22 cellular contexts compared by ENCODE assay signal in genomic region chr14:32436993-32437392, GRCh38.
DNase-seq lines count a peak whose midpoint lies in the region; ATAC-seq, FAIRE-seq and TF ChIP-seq lines count a peak whose summit lies in the region.
"Had no signal": no experiment of that assay in that cellular context is flagged by ENCODE, and none has a peak within 500 bp of the region (broad histone marks: within the 10 kb centered on the region; RNA-seq: fewer than 3 reads in every experiment).

No MANE protein-coding gene starts in this region.

- H3K4me3 ChIP-seq in fibroblast of the aortic adventitia (ENCODE audit: low read depth, low read length) = no peak overlapping the region
- H3K4me3 ChIP-seq in tibial artery = peak overlapping the region; percentile 53 to 61

- intact Hi-C loops in tibial artery (cut with DNase I; ENCODE audit: low total_unique reads) = no loop called here

- no peaks in the 10 kb centered on the region for H3K9me3 ChIP-seq in tibial artery
- H3K9me3 ChIP-seq: BE2C had no signal

- FAIRE-seq in RCC 7860 (lab: Jason Lieb, UNC) = no peak
- FAIRE-seq: D721Med, HepG2 had no signal

- no peak for ATAC-seq in HG03432 (IDR thresholded peaks at IDR 0.05; ENCODE audit: unreplicated experiment)
- ATAC-seq: HepG2 had no signal

- DNase-seq in fibroblast of the aortic adventitia (ENCODE audit: low read depth) (peak; percentile 24), pons (ENCODE audit: low spot score) (peak; percentile 79), tibial artery (no peak), NCI-H524 treated with DMSO at 0.1 percent for 48 hours (lab: John Stamatoyannopoulos, UW) (no peak), RCC 7860 (ENCODE audit: low spot score) (no peak)
- DNase-seq in activated CD8-positive, alpha-beta memory T cell treated with anti-CD3 and anti-CD28 coated beads, Interleukin-2, amount 50 U/mL, for 4 hours = no peak
- DNase-seq: BE2C; EL; GF-D8; H9; HFFc6; KBM-7; NCI-H1092 treated with DMSO at 0.1 percent for 48 hours; NCI-H1436 treated with DMSO at 0.1 percent for 48 hours; NCI-H1930; NCI-H748 treated with DMSO at 0.1 percent for 48 hours; NK-92 treated with Interleukin-12 subunit alpha and Interleukin-12 subunit beta, amount 100 ng/mL, for 24 hours had no signal

- peak overlapping the region; percentile 73 for H3K27ac ChIP-seq in cingulate gyrus (ENCODE audit: low read depth, low read length)
- H3K27ac ChIP-seq in tibial artery = peak overlapping the region; percentile 81 to 90
- H3K27ac ChIP-seq: HL-60 had no signal

- peaks cover 0 to 48% (median 14%) of the 10 kb centered on the region in 4 donors for H3K4me1 ChIP-seq in tibial artery

- no peaks in the 10 kb centered on the region for H3K27me3 ChIP-seq in tibial artery
- H3K27me3 ChIP-seq: BE2C had no signal

- H3K36me3 ChIP-seq in tibial artery = no peaks in the 10 kb centered on the region
- H3K36me3 ChIP-seq: BE2C had no signal

- no peak for TF ChIP-seq CTCF in fibroblast of the aortic adventitia (IDR thresholded peaks at IDR 0.05; ENCODE audit: insufficient read depth, low read length)
- TF ChIP-seq CTCF in tibial artery (IDR thresholded peaks at IDR 0.05) = no peak

Comparison
In these comparisons a context has a peak if more than half of its experiments do, and no peak if none do; other contexts are left out.
1. DNase-seq: peak in fibroblast of the aortic adventitia (single experiment) and pons (single experiment); none in tibial artery (0 of 2), NCI-H524 treated with DMSO at 0.1 percent for 48 hours (single experiment), RCC 7860 (single experiment) and activated CD8-positive, alpha-beta memory T cell treated with anti-CD3 and anti-CD28 coated beads, Interleukin-2, amount 50 U/mL, for 4 hours (single experiment).